ENCODE assay signal across 8 cellular contexts in genomic region chr9:113221003-113221799, GRCh38. TPM values are rescaled to one million over a fixed set of nuclear protein-coding genes. Genes with fewer than 3 reads are reported as not detected.
DNase-seq lines count a peak whose midpoint lies in the region; ATAC-seq and TF ChIP-seq lines count a peak whose summit lies in the region.

TSS of gene FKBP15 (minus strand) at chr9:113221277. CDS start at chr9:113221243, 34 bp downstream.
TSS of gene SLC31A1 (plus strand) at chr9:113221544. CDS start at chr9:113256149, 34,605 bp downstream.

- peaks cover 5 to 47% (median 39%) of the 10 kb centered on the region in 4 donors for H3K4me1 ChIP-seq in liver (ENCODE audit: control insufficient read depth in 4 of 4, insufficient read depth in 4 of 4, low read length in 3 of 4)

- H3K4me3 ChIP-seq in liver (ENCODE audit: low read depth in 1 of 3, low read length in 3 of 3): peak within 1 kb of the TSS; percentile 87 to 97 (median 96)

- no peaks in the 10 kb centered on the region for H3K27me3 ChIP-seq in liver (ENCODE audit: control insufficient read depth in 4 of 4, insufficient read depth in 4 of 4, low read length in 3 of 4)

- WGBS in liver: under 1% methylated on average over 65 of the region's 65 CpGs

- peak within 1 kb of the TSS; percentile 92 to 96 for H3K9ac ChIP-seq in liver (ENCODE audit: low read depth in 1 of 2, low read length in 2 of 2)

- H3K27ac ChIP-seq in liver (ENCODE audit: low read depth in 1 of 2, low read length in 2 of 2): peak within 1 kb of the TSS; percentile 94 to 95

- TF ChIP-seq RAD21 in liver (IDR thresholded peaks at IDR 0.05): peak in 1 of 2 donors; percentile 67

- TF ChIP-seq CTCF in liver (IDR thresholded peaks at IDR 0.05; ENCODE audit: low read depth, low read length, missing input control): no peak

- peaks cover 0 to 6% (median 0%) of the 10 kb centered on the region in 4 donors for H3K36me3 ChIP-seq in liver (ENCODE audit: control insufficient read depth in 4 of 4, insufficient read depth in 3 of 4, low read depth in 1 of 4, low read length in 3 of 4)

- DNase-seq in C1 segment of cervical spinal cord (lab: John Stamatoyannopoulos, UW): peak; percentile 78 to 99 (median 96)
- peak; percentile 97 for DNase-seq in NCI-H748 treated with DMSO at 0.1 percent for 48 hours (lab: John Stamatoyannopoulos, UW)
- peak; percentile 96 to 97 for DNase-seq in activated CD4-positive, alpha-beta T cell treated with anti-CD3 and anti-CD28 coated beads, Interleukin-2, amount 50 U/mL, for 48 hours
- DNase-seq in dermis microvascular lymphatic vessel endothelial cell (ENCODE audit: low read depth in 2 of 2): peak; percentile 97 to 99
- DNase-seq in stimulated activated CD4-positive, alpha-beta T cell treated with anti-CD3 and anti-CD28 coated beads, Interleukin-4, amount 100 ng/mL, for 24 hours: peak; percentile 97

- no peaks in the 10 kb centered on the region for H3K9me3 ChIP-seq in liver (ENCODE audit: control insufficient read depth in 4 of 4, low read length in 3 of 4)

- ATAC-seq in GM19372 (IDR thresholded peaks at IDR 0.05; ENCODE audit: low read depth, unreplicated experiment) (peak; percentile 87), HG03558 (IDR thresholded peaks at IDR 0.05; ENCODE audit: extremely low read depth, unreplicated experiment) (peak; percentile 67)

TF ChIP-seq in liver, 16 proteins besides CTCF, POLR2A, EP300 and RAD21:
- TF ChIP-seq HNF4G (IDR thresholded peaks at IDR 0.05) (peak; percentile 61), JUND (IDR thresholded peaks at IDR 0.05) (peak in 1 of 2 donors; percentile 64), EGR1 (IDR thresholded peaks at IDR 0.05; ENCODE audit: low read depth in 2 of 2) (peak; percentile 54 to 73), YY1 (IDR thresholded peaks at IDR 0.05) (peak; percentile 90), MAX (IDR thresholded peaks at IDR 0.05) (peak; percentile 97), FOXA2 (IDR thresholded peaks at IDR 0.05) (peak; percentile 33), ZBTB33 (IDR thresholded peaks at IDR 0.05) (peak; percentile 97), GABPA (IDR thresholded peaks at IDR 0.05 in 1 of 2, conservative IDR thresholded peaks at IDR 0.05 in 1 of 2) (peak in 1 of 2 donors; percentile 90), HNF4A (conservative IDR thresholded peaks at IDR 0.05) (peak; percentile 83 to 98), FOXA1 (IDR thresholded peaks at IDR 0.05) (no peak), SP1 (IDR thresholded peaks at IDR 0.05) (peak; percentile 90), NR2F2 (IDR thresholded peaks at IDR 0.05) (no peak), ATF3 (IDR thresholded peaks at IDR 0.05) (no peak), RXRA (IDR thresholded peaks at IDR 0.05) (peak; percentile 82 to 88), REST (IDR thresholded peaks at IDR 0.05) (peak; percentile 90), TAF1 (conservative IDR thresholded peaks at IDR 0.05) (peak; percentile 70)

RNA-seq across cellular contexts. Expression of gene FKBP15, which starts in this region (rescaled TPM):
- total RNA-seq in dermis microvascular lymphatic vessel endothelial cell: 12.3 and 15.4 TPM in 2 replicates
- 10 to 100 TPM; 16.8 to 18.2 TPM for total RNA-seq in liver
- 1 to 10 TPM; 6.2 to 9.1 TPM for polyA plus RNA-seq in liver

RNA-seq across cellular contexts. Expression of gene SLC31A1, which starts in this region (rescaled TPM):
- total RNA-seq in dermis microvascular lymphatic vessel endothelial cell (13.9 and 15.7 TPM in 2 replicates), liver (10 to 100 TPM; 26.6 to 96.2 TPM)
- 10 to 100 TPM; 40.1 to 49.8 TPM for polyA plus RNA-seq in liver

Comparison
In these comparisons a context has a peak if more than half of its experiments do, and no peak if none do; other contexts are left out.
1. Peak in every context shown above with its lines: DNase-seq, ATAC-seq, H3K4me3 ChIP-seq and H3K27ac ChIP-seq.